Comparison of ENCODE assay signal across 8 cellular contexts in genomic region chr3:120741320-120741719, GRCh38. TPM values are rescaled to one million over a fixed set of nuclear protein-coding genes. Genes with fewer than 3 reads are reported as not detected.
DNase-seq lines count a peak whose midpoint lies in the region; ATAC-seq and TF ChIP-seq lines count a peak whose summit lies in the region.

No MANE protein-coding gene starts in this region.

- peaks cover 3% of the 10 kb centered on the region for H3K36me3 ChIP-seq in BJ (ENCODE audit: control insufficient read depth, insufficient read depth, low read length)
- peaks cover 5% of the 10 kb centered on the region for H3K36me3 ChIP-seq in mammary epithelial cell (ENCODE audit: insufficient read depth, low read length)
- H3K36me3 ChIP-seq in naive thymus-derived CD4-positive, alpha-beta T cell (ENCODE audit: control insufficient read depth in 2 of 3, insufficient read depth in 3 of 3, low read length in 3 of 3), result peaks cover 0 to 11% (median 0%) of the 10 kb centered on the region in 3 experiments

- intact Hi-C loops in mammary epithelial cell (cut with micrococcal nuclease), result no loop called here
- intact Hi-C loops in naive thymus-derived CD4-positive, alpha-beta T cell (cut with micrococcal nuclease), result loop anchor here (5.0 to 10.0 kb wide), 4 partner anchors 34 to 1676 kb away; partner anchors contain the start of genes ARHGAP31 (in 1 of the 2), EAF2 (in 1 of the 2), IQCB1 (in 1 of the 2) and WDR5B (in 1 of the 2)

- POLR2A ChIA-PET in BJ (lab: Charles Lee), result no interaction called here
- POLR2A ChIA-PET in naive thymus-derived CD4-positive, alpha-beta T cell (lab: Charles Lee), result interaction anchor here (0.9 to 7.7 kb wide), 9 partner anchors 8 to 397 kb away, joined by 3 to 59 read pairs (median 5); partner anchors contain the start of genes LRRC58 and NDUFB4

- in situ Hi-C loops in mammary epithelial cell (cut with MboI; ENCODE audit: low sequenced_read_pairs in 2 of 2) (no loop called here), GM13977 (cut with MboI; ENCODE audit: low pct_unique_long_range_greater_than_20kb, low sequenced_read_pairs, unreplicated experiment) (no loop called here)

- H3K27me3 Mint-ChIP-seq in IgD-negative memory B cell, result no peaks in the 10 kb centered on the region
- no peaks in the 10 kb centered on the region for H3K27me3 Mint-ChIP-seq in naive thymus-derived CD4-positive, alpha-beta T cell

- H3K27me3 ChIP-seq in BJ (ENCODE audit: control insufficient read depth, insufficient read depth, low read length) (no peaks in the 10 kb centered on the region), mammary epithelial cell (ENCODE audit: insufficient read depth, low read length) (no peaks in the 10 kb centered on the region)
- H3K27me3 ChIP-seq in naive thymus-derived CD4-positive, alpha-beta T cell (ENCODE audit: control insufficient read depth in 2 of 2, insufficient read depth in 2 of 2, low read length in 2 of 2), result no peaks in the 10 kb centered on the region

- peaks cover 5% of the 10 kb centered on the region for H3K36me3 Mint-ChIP-seq in IgD-negative memory B cell
- peaks cover 0 to 20% (median 5%) of the 10 kb centered on the region in 5 donors for H3K36me3 Mint-ChIP-seq in naive thymus-derived CD4-positive, alpha-beta T cell

- H3K4me3 ChIP-seq in BJ (ENCODE audit: low read depth, low read length) (peak overlapping the region; percentile 71), mammary epithelial cell (replicated peaks in 1 of 3; ENCODE audit: insufficient read depth in 1 of 3, low read depth in 2 of 3, low read length in 3 of 3) (peak overlapping the region; percentile 6 to 86 (median 86))
- H3K4me3 ChIP-seq in naive thymus-derived CD4-positive, alpha-beta T cell (ENCODE audit: low read length), result peak overlapping the region; percentile 81

- H3K9me3 ChIP-seq in mammary epithelial cell (replicated peaks; ENCODE audit: insufficient read depth, low read length), result no peaks in the 10 kb centered on the region
- no peaks in the 10 kb centered on the region for H3K9me3 ChIP-seq in naive thymus-derived CD4-positive, alpha-beta T cell (ENCODE audit: control insufficient read depth in 2 of 3, low read length in 3 of 3)

- H3K4me2 ChIP-seq in mammary epithelial cell (ENCODE audit: insufficient read depth, low read depth, low read length), result peak overlapping the region; percentile 79

- H4K20me1 ChIP-seq in mammary epithelial cell (ENCODE audit: insufficient read depth, low read length), result no peaks in the 10 kb centered on the region

- H2AFZ ChIP-seq in mammary epithelial cell (ENCODE audit: low read depth, low read length), result no peak overlapping the region

- WGBS in mammary epithelial cell (ENCODE audit: low coverage, missing lambda C conversion rate), result 64% methylated on average over 3 of the region's 3 CpGs

- no peaks in the 10 kb centered on the region for H3K9me3 Mint-ChIP-seq in IgD-negative memory B cell
- peaks cover 0 to 6% (median 4%) of the 10 kb centered on the region in 11 donors for H3K9me3 Mint-ChIP-seq in naive thymus-derived CD4-positive, alpha-beta T cell

- TF ChIP-seq CTCF in BJ (IDR thresholded peaks at IDR 0.05; ENCODE audit: insufficient read depth, low read depth, low read length) (no peak), mammary epithelial cell (conservative IDR thresholded peaks at IDR 0.05 in 1 of 2, IDR thresholded peaks at IDR 0.05 in 1 of 2; ENCODE audit: extremely low read depth in 1 of 2, insufficient read depth in 1 of 2, low read depth in 1 of 2, low read length in 2 of 2) (no peak), GM13977 (IDR thresholded peaks at IDR 0.05; ENCODE audit: extremely low read depth, insufficient read depth, missing control alignments) (no peak)

- H3K27ac Mint-ChIP-seq in IgD-negative memory B cell, result peak overlapping the region in 2 of 3 donors; percentile 54 to 80
- peak overlapping the region; percentile 49 to 99 (median 97) for H3K27ac Mint-ChIP-seq in naive thymus-derived CD4-positive, alpha-beta T cell

- H3K79me2 ChIP-seq in mammary epithelial cell (ENCODE audit: insufficient read depth, low read length), result peaks cover 48% of the 10 kb centered on the region

- BruUV-seq in mammary epithelial cell (replicated peaks; lab: Mats Ljungman, UMichigan), result no TSS peak

- ATAC-seq in naive thymus-derived CD4-positive, alpha-beta T cell, result no peak
- ATAC-seq in HG02981 (IDR thresholded peaks at IDR 0.05; ENCODE audit: unreplicated experiment) (no peak), GM21360 (IDR thresholded peaks at IDR 0.05; ENCODE audit: unreplicated experiment) (no peak)

- no peak overlapping the region for H3K9ac ChIP-seq in mammary epithelial cell (ENCODE audit: insufficient read depth, low read length)

- peak overlapping the region; percentile 99 for H3K27ac ChIP-seq in mammary epithelial cell (ENCODE audit: insufficient read depth, low read depth, low read length)
- peak overlapping the region; percentile 98 for H3K27ac ChIP-seq in naive thymus-derived CD4-positive, alpha-beta T cell (ENCODE audit: low read depth, low read length)

- dilution Hi-C loops in mammary epithelial cell (cut with HindIII; ENCODE audit: low sequenced_read_pairs), result no loop called here

- H3K4me1 Mint-ChIP-seq in IgD-negative memory B cell, result peaks cover 23 to 29% (median 27%) of the 10 kb centered on the region in 3 donors
- peaks cover 26 to 50% (median 47%) of the 10 kb centered on the region in 7 donors for H3K4me1 Mint-ChIP-seq in naive thymus-derived CD4-positive, alpha-beta T cell

- CTCF ChIA-PET in BJ (lab: Yijun Ruan, JAX) (interaction anchor here (1.4 to 2.4 kb wide), 2 partner anchors 31 to 53 kb away, joined by 4 to 9 read pairs; no protein-coding TSS in a partner anchor), mammary epithelial cell (lab: Charles Lee; ENCODE audit: low non-redundant PET) (no interaction called here)
- CTCF ChIA-PET in naive thymus-derived CD4-positive, alpha-beta T cell (lab: Charles Lee), result interaction anchor here (0.6 to 3.4 kb wide), 4 partner anchors 22 to 180 kb away, joined by 3 to 8 read pairs (median 5); no protein-coding TSS in a partner anchor

- peak overlapping the region; percentile 88 to 96 (median 93) for H3K4me3 Mint-ChIP-seq in IgD-negative memory B cell
- H3K4me3 Mint-ChIP-seq in naive thymus-derived CD4-positive, alpha-beta T cell, result peak overlapping the region; percentile 84 to 97 (median 92)

- H3K4me1 ChIP-seq in mammary epithelial cell (ENCODE audit: insufficient read depth, low read length), result peaks cover 6% of the 10 kb centered on the region
- peaks cover 16 to 23% of the 10 kb centered on the region in 2 donors for H3K4me1 ChIP-seq in naive thymus-derived CD4-positive, alpha-beta T cell (ENCODE audit: control insufficient read depth in 2 of 2, insufficient read depth in 2 of 2, low read length in 2 of 2)

- DNase-seq in BJ (ENCODE audit: low read depth) (no peak), mammary epithelial cell (no peak), NCI-H510A treated with DMSO at 0.1 percent for 48 hours (lab: John Stamatoyannopoulos, UW) (no peak), GM13977 (ENCODE audit: low spot score) (no peak)
- no peak for DNase-seq in naive thymus-derived CD4-positive, alpha-beta T cell

RNA-seq across cellular contexts. Expression of gene RABL3, which starts 1.0 kb away (rescaled TPM):
- 2.6 and 5.8 TPM in 2 replicates for polyA plus RNA-seq in BJ (2011; rRNA removed)
- polyA minus RNA-seq in BJ (2011; rRNA and poly(A)+ RNA removed), result 2.2 and 2.7 TPM in 2 replicates
- polyA plus RNA-seq in IgD-negative memory B cell, result 30.9 TPM
- 10 to 100 TPM; 14.5 to 21.4 TPM for total RNA-seq in mammary epithelial cell
- polyA plus RNA-seq in mammary epithelial cell, result 5.0 TPM
- 15.2 TPM for polyA minus RNA-seq in mammary epithelial cell
- total RNA-seq in naive thymus-derived CD4-positive, alpha-beta T cell, result 10 to 100 TPM; 15.4 to 30.3 (median 23.0) TPM
- 10 to 100 TPM; 30.2 to 40.6 TPM for polyA plus RNA-seq in naive thymus-derived CD4-positive, alpha-beta T cell

RNA-seq across cellular contexts. Expression of gene GTF2E1, which starts 1.2 kb away (rescaled TPM):
- polyA plus RNA-seq in BJ (2011; rRNA removed) (8.1 and 11.0 TPM in 2 replicates), IgD-negative memory B cell (12.2 TPM), mammary epithelial cell (7.5 TPM)
- polyA minus RNA-seq in BJ (2011; rRNA and poly(A)+ RNA removed), result 13.5 and 17.1 TPM in 2 replicates
- 10 to 100 TPM; 14.7 to 16.5 TPM for total RNA-seq in mammary epithelial cell
- polyA minus RNA-seq in mammary epithelial cell, result 15.0 TPM
- total RNA-seq in naive thymus-derived CD4-positive, alpha-beta T cell, result 10 to 100 TPM in 4 of 5 experiments, 1 to 10 TPM in 1; 8.4 to 27.3 (median 25.3) TPM
- 10 to 100 TPM in 1 of 2 donors, 1 to 10 TPM in 1; 8.7 to 13.8 TPM for polyA plus RNA-seq in naive thymus-derived CD4-positive, alpha-beta T cell

RNA-seq across cellular contexts. Expression of gene HGD, which starts 59.3 kb away (rescaled TPM):
- polyA plus RNA-seq in BJ (2011; rRNA removed) (0.11 and 0.15 TPM in 2 replicates), IgD-negative memory B cell (0.24 TPM), mammary epithelial cell (not detected)
- polyA minus RNA-seq in BJ (2011; rRNA and poly(A)+ RNA removed), result not detected in 2 replicates
- total RNA-seq in mammary epithelial cell, result under 1 TPM in 1 of 2 donors, not detected in 1; 0.50 TPM
- not detected for polyA minus RNA-seq in mammary epithelial cell
- 1 to 10 TPM in 4 of 5 experiments, under 1 TPM in 1; 0.44 to 4.9 (median 2.6) TPM for total RNA-seq in naive thymus-derived CD4-positive, alpha-beta T cell
- polyA plus RNA-seq in naive thymus-derived CD4-positive, alpha-beta T cell, result not detected
